Comparison of ENCODE assay signal across 8 cellular contexts in genomic region chr18:37476182-37476581, GRCh38.
DNase-seq lines count a peak whose midpoint lies in the region; ATAC-seq and TF ChIP-seq lines count a peak whose summit lies in the region.
"Had no signal": no experiment of that assay in that cellular context is flagged by ENCODE, and none has a peak within 500 bp of the region (broad histone marks: within the 10 kb centered on the region; RNA-seq: fewer than 3 reads in every experiment).

No MANE protein-coding gene starts in this region.

- no peak overlapping the region for H3K4me2 ChIP-seq in smooth muscle cell

- TF ChIP-seq POLR2A in vagina (IDR thresholded peaks at IDR 0.05) = no peak

- no peaks in the 10 kb centered on the region for H3K4me1 ChIP-seq in smooth muscle cell (ENCODE audit: low read depth)
- no peaks in the 10 kb centered on the region for H3K4me1 ChIP-seq in vagina

- H3F3A ChIP-seq in smooth muscle cell (ENCODE audit: low read depth) = no peaks in the 10 kb centered on the region

- no peaks in the 10 kb centered on the region for H3K4me1 Mint-ChIP-seq in Calu3 (ENCODE audit: low read depth, unreplicated experiment)
- no peaks in the 10 kb centered on the region for H3K4me1 Mint-ChIP-seq in activated T-helper 17 cell treated with anti-CD3 and anti-CD28 coated beads, Interleukin-2, amount 50 U/mL, for 72 hours

- H3K36me3 ChIP-seq in smooth muscle cell (ENCODE audit: low read depth) (no peaks in the 10 kb centered on the region), vagina (no peaks in the 10 kb centered on the region)

- no peaks in the 10 kb centered on the region for H3K79me2 ChIP-seq in smooth muscle cell (ENCODE audit: low read depth)

- no peak overlapping the region for H2AFZ ChIP-seq in smooth muscle cell (ENCODE audit: low read depth)

- DNase-seq in Calu3 (peak; percentile 52), NCI-H345 treated with DMSO at 0.1 percent for 48 hours (lab: John Stamatoyannopoulos, UW; ENCODE audit: unreplicated experiment) (peak; percentile 10), epithelial cell of proximal tubule (ENCODE audit: low read depth) (no peak), smooth muscle cell (lab: John Stamatoyannopoulos, UW; ENCODE audit: unreplicated experiment) (peak; percentile 2), vagina (ENCODE audit: extremely low spot score in 2 of 2) (no peak)

- no peak overlapping the region for H3K9ac ChIP-seq in smooth muscle cell (ENCODE audit: low read depth)

- peaks cover 17% of the 10 kb centered on the region for H3K27me3 ChIP-seq in smooth muscle cell (ENCODE audit: low read depth)
- no peaks in the 10 kb centered on the region for H3K27me3 ChIP-seq in vagina

- H3K4me3 Mint-ChIP-seq in Calu3 (ENCODE audit: low read depth, unreplicated experiment) = no peak overlapping the region
- no peak overlapping the region for H3K4me3 Mint-ChIP-seq in activated T-helper 17 cell treated with anti-CD3 and anti-CD28 coated beads, Interleukin-2, amount 50 U/mL, for 72 hours

- 36% methylated on average over 6 of the region's 6 CpGs for WGBS in smooth muscle cell (ENCODE audit: low lambda C conversion rate)

- CTCF ChIA-PET in Calu3 (lab: Charles Lee) = no interaction called here

- H3K9me3 ChIP-seq in smooth muscle cell (replicated peaks; ENCODE audit: low read depth) (no peaks in the 10 kb centered on the region), vagina (no peaks in the 10 kb centered on the region)

- intact Hi-C loops in Calu3 (cut with micrococcal nuclease; ENCODE audit: unreplicated experiment) (loop anchor here (1.0 kb wide), 1 partner anchor 90 kb away; no protein-coding TSS in a partner anchor), vagina (cut with DNase I) (no loop called here)

- no TSS peak for BruUV-seq in Calu3 (replicated peaks; lab: Mats Ljungman, UMichigan)

- TF ChIP-seq CTCF in Calu3 (IDR thresholded peaks at IDR 0.05; ENCODE audit: unreplicated experiment) = peak; percentile 57
- peak; percentile 78 for TF ChIP-seq CTCF in epithelial cell of proximal tubule (conservative IDR thresholded peaks at IDR 0.05; ENCODE audit: low read depth, low read length)
- peak; percentile 70 for TF ChIP-seq CTCF in smooth muscle cell (IDR thresholded peaks at IDR 0.05; ENCODE audit: borderline replicate concordance, insufficient read depth, poor library complexity, severe bottlenecking)
- no peak for TF ChIP-seq CTCF in vagina (IDR thresholded peaks at IDR 0.05)

- H3K27ac ChIP-seq in smooth muscle cell (ENCODE audit: low read depth) (no peak overlapping the region), vagina (no peak overlapping the region)
- H3K27ac ChIP-seq: SK-N-MC had no signal

- peak; percentile 84 for ATAC-seq in GM18868 (IDR thresholded peaks at IDR 0.05; ENCODE audit: unreplicated experiment)
- no peak for ATAC-seq in activated T-helper 17 cell treated with anti-CD3 and anti-CD28 coated beads, Interleukin-2, amount 50 U/mL, for 72 hours (replicated peaks)

- peaks cover 100% of the 10 kb centered on the region for H3K27me3 Mint-ChIP-seq in Calu3 (ENCODE audit: unreplicated experiment)
- peaks cover 27% of the 10 kb centered on the region for H3K27me3 Mint-ChIP-seq in activated T-helper 17 cell treated with anti-CD3 and anti-CD28 coated beads, Interleukin-2, amount 50 U/mL, for 72 hours

- H3K27ac Mint-ChIP-seq in Calu3 (ENCODE audit: unreplicated experiment) = no peak overlapping the region
- H3K27ac Mint-ChIP-seq in activated T-helper 17 cell treated with anti-CD3 and anti-CD28 coated beads, Interleukin-2, amount 50 U/mL, for 72 hours = no peak overlapping the region

- no peaks in the 10 kb centered on the region for H3K36me3 Mint-ChIP-seq in Calu3 (ENCODE audit: insufficient read depth, unreplicated experiment)
- H3K36me3 Mint-ChIP-seq in activated T-helper 17 cell treated with anti-CD3 and anti-CD28 coated beads, Interleukin-2, amount 50 U/mL, for 72 hours (ENCODE audit: low read depth) = no peaks in the 10 kb centered on the region

- H4K20me1 ChIP-seq in smooth muscle cell (ENCODE audit: low read depth) = no peaks in the 10 kb centered on the region

- H3K9me3 Mint-ChIP-seq in Calu3 (ENCODE audit: low read depth, unreplicated experiment) = no peaks in the 10 kb centered on the region
- H3K9me3 Mint-ChIP-seq in activated T-helper 17 cell treated with anti-CD3 and anti-CD28 coated beads, Interleukin-2, amount 50 U/mL, for 72 hours = no peaks in the 10 kb centered on the region

- no peak overlapping the region for H3K4me3 ChIP-seq in epithelial cell of proximal tubule (ENCODE audit: low read depth, low read length)
- no peak overlapping the region for H3K4me3 ChIP-seq in smooth muscle cell
- no peak overlapping the region for H3K4me3 ChIP-seq in vagina
- H3K4me3 ChIP-seq: SK-N-MC had no signal

Comparison
In these comparisons a context has a peak if more than half of its experiments do, and no peak if none do; other contexts are left out.
1. DNase-seq: peak in Calu3 (single experiment), NCI-H345 treated with DMSO at 0.1 percent for 48 hours (single experiment) and smooth muscle cell (single experiment); none in epithelial cell of proximal tubule (single experiment) and vagina (0 of 2).
2. CTCF ChIP-seq: peak in Calu3 (single experiment), epithelial cell of proximal tubule (single experiment) and smooth muscle cell (single experiment); none in vagina (0 of 3).